In genomic region chr13:20191902-20192469, GRCh38 we compare ENCODE assay signal across 1 cellular context.
TF ChIP-seq lines count a peak whose summit lies in the region.

No MANE protein-coding gene starts in this region.

TF ChIP-seq in SK-N-SH treated with all-trans-retinoic acid at 6 μM for 48 hours, 23 proteins besides CTCF, POLR2A, EP300 and RAD21 (continued from another document):
- no peak for TF ChIP-seq TSHZ2 (CRISPR knock-in tag; IDR thresholded peaks at IDR 0.05)
- TF ChIP-seq ISL1 (CRISPR knock-in tag; IDR thresholded peaks at IDR 0.05), result no peak
- no peak for TF ChIP-seq ZFP3 (CRISPR knock-in tag; IDR thresholded peaks at IDR 0.05)
- TF ChIP-seq ZNF70 (CRISPR knock-in tag; IDR thresholded peaks at IDR 0.05), result no peak
- TF ChIP-seq SNAI2 (CRISPR knock-in tag; IDR thresholded peaks at IDR 0.05), result no peak
- TF ChIP-seq PPARA (CRISPR knock-in tag; IDR thresholded peaks at IDR 0.05; ENCODE audit: borderline replicate concordance), result no peak
- TF ChIP-seq PATZ1 (CRISPR knock-in tag; IDR thresholded peaks at IDR 0.05; ENCODE audit: borderline replicate concordance), result no peak
- no peak for TF ChIP-seq OSR1 (CRISPR knock-in tag; IDR thresholded peaks at IDR 0.05)
- TF ChIP-seq GLIS3 (CRISPR knock-in tag; IDR thresholded peaks at IDR 0.05), result no peak
- no peak for TF ChIP-seq CSRNP3 (CRISPR knock-in tag; IDR thresholded peaks at IDR 0.05)
- TF ChIP-seq ZNF565 (CRISPR knock-in tag; conservative IDR thresholded peaks at IDR 0.05; ENCODE audit: low read depth), result no peak
TF ChIP-seq in SK-N-SH treated with all-trans-retinoic acid at 6 μM for 48 hours: peak in this region for 0.
